Comparison of ENCODE assay signal across 12 cellular contexts in the genomic region with DNA sequence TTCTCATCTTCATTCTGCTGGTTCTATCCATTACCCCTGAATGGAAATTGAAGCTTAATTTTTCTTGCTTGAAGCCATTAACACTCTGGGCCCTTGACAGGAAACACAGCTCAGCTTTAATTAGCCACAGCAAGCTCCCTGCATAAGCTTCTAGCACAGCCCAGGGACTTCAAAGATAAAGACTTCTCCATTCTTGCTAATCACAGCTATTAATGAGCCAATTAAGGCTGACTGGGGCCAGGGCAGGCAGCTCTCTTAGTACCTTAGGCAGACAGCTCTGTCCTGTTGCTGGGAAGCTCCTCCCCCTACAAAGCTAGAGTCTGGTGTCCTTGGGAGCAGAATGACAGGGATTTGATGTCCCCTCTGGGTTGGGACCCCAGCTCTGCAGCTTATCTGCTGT.
"Had no signal": no experiment of that assay in that cellular context is flagged by ENCODE, and none has a peak within 500 bp of the region (broad histone marks: within the 10 kb centered on the region; RNA-seq: fewer than 3 reads in every experiment).

No MANE protein-coding gene starts in this region.

- H3K4me1 ChIP-seq: upper lobe of left lung had no signal

- ATAC-seq: left lobe of liver; stimulated activated naive CD8-positive, alpha-beta T cell treated with anti-CD3 and anti-CD28 coated beads, Interleukin-15, Interleukin-2, amounts not matched to agents 100 U/mL and 50 U/mL, for 24 hours had no signal

- H3K27ac ChIP-seq: breast epithelium, esophagus muscularis mucosa, upper lobe of left lung had no signal

- DNase-seq: activated CD4-positive, alpha-beta memory T cell treated with anti-CD3 and anti-CD28 coated beads for 36 hours; activated CD4-positive, CD25-positive, alpha-beta regulatory T cell treated with anti-CD3 and anti-CD28 coated beads, Interleukin-2, amount 50 U/mL, for 72 hours; activated gamma-delta T cell treated with Interleukin-2 at 50 U/mL for 16 hours; activated naive CD8-positive, alpha-beta T cell treated with anti-CD3 and anti-CD28 coated beads for 36 hours; activated T-cell treated with anti-CD3 and anti-CD28 coated beads, Interleukin-2, amount 50 U/mL, for 48 hours; glutamatergic neuron; stimulated activated CD4-positive, alpha-beta T cell treated with anti-CD3 and anti-CD28 coated beads, Interleukin-2, amount 100 ng/mL, for 48 hours; stimulated activated naive CD8-positive, alpha-beta T cell treated with anti-CD3 and anti-CD28 coated beads, Interleukin-15, Interleukin-2, amounts not matched to agents 100 U/mL and 50 U/mL, for 24 hours; upper lobe of left lung had no signal

- H3K9me3 ChIP-seq: breast epithelium, esophagus muscularis mucosa, upper lobe of left lung had no signal

- H3K27me3 ChIP-seq: breast epithelium, esophagus muscularis mucosa, upper lobe of left lung had no signal

- H3K36me3 ChIP-seq: breast epithelium, esophagus muscularis mucosa, upper lobe of left lung had no signal

- H3K4me3 ChIP-seq: breast epithelium, esophagus muscularis mucosa, upper lobe of left lung had no signal
